Comparison of ENCODE assay signal across 27 cellular contexts in genomic region chr16:57570301-57571070, GRCh38. TPM values are rescaled to one million over a fixed set of nuclear protein-coding genes. Genes with fewer than 3 reads are reported as not detected.
DNase-seq lines count a peak whose midpoint lies in the region; ATAC-seq and TF ChIP-seq lines count a peak whose summit lies in the region.
"Had no signal": no experiment of that assay in that cellular context is flagged by ENCODE, and none has a peak within 500 bp of the region (broad histone marks: within the 10 kb centered on the region; RNA-seq: fewer than 3 reads in every experiment).

No MANE protein-coding gene starts in this region.

- no peak overlapping the region for H3K4me2 ChIP-seq in IMR-90 (ENCODE audit: low read depth, low read length)
- no peak overlapping the region for H3K4me2 ChIP-seq in hepatocyte
- H3K4me2 ChIP-seq: A549, GM23338, SK-N-SH had no signal

- no TSS peak for BruUV-seq in IMR-90 (replicated peaks; lab: Mats Ljungman, UMichigan)

- H2BK20ac ChIP-seq in IMR-90 (ENCODE audit: low read depth, low read length): no peak overlapping the region

- H2AK5ac ChIP-seq in IMR-90 (ENCODE audit: low read depth, low read length): no peak overlapping the region

- H2BK5ac ChIP-seq in IMR-90 (ENCODE audit: low read depth, low read length, poor library complexity, severe bottlenecking): no peak overlapping the region

- no peak overlapping the region for H3K4ac ChIP-seq in IMR-90 (ENCODE audit: low read depth, low read length)

- H3K23ac ChIP-seq in IMR-90 (ENCODE audit: low read depth, low read length): no peak overlapping the region

- H4K20me1 ChIP-seq in IMR-90 (ENCODE audit: insufficient read depth, low read length) (no peaks in the 10 kb centered on the region), hepatocyte (ENCODE audit: insufficient read depth, poor library complexity, severe bottlenecking) (no peaks in the 10 kb centered on the region)

- H3K9me2 ChIP-seq in hepatocyte (replicated peaks; ENCODE audit: insufficient read depth): no peaks in the 10 kb centered on the region
- H3K9me2 ChIP-seq: SK-N-SH had no signal

- H3K27ac Mint-ChIP-seq in progenitor cell of endocrine pancreas: peak overlapping the region; percentile 52
- H3K27ac Mint-ChIP-seq: GM23338, H9 had no signal

- no peak for TF ChIP-seq CTCF in IMR-90 (conservative IDR thresholded peaks at IDR 0.05; ENCODE audit: low read depth, low read length)
- no peak for TF ChIP-seq CTCF in progenitor cell of endocrine pancreas (IDR thresholded peaks at IDR 0.05; ENCODE audit: unreplicated experiment)
- TF ChIP-seq CTCF in hepatocyte (IDR thresholded peaks at IDR 0.05; ENCODE audit: poor library complexity): no peak

- no peaks in the 10 kb centered on the region for H3K79me2 ChIP-seq in hepatocyte

- TF ChIP-seq RAD21 in IMR-90 (IDR thresholded peaks at IDR 0.05; ENCODE audit: low read length): no peak

- H2BK15ac ChIP-seq in IMR-90 (ENCODE audit: low read depth, low read length): no peak overlapping the region

- CTCF ChIA-PET in IMR-90 (lab: Yijun Ruan, JAX): no interaction called here

- no peaks in the 10 kb centered on the region for H3K9me1 ChIP-seq in IMR-90 (ENCODE audit: insufficient read depth, low read length)

- H3K27ac ChIP-seq in IMR-90 (ENCODE audit: insufficient read depth, low read length): no peak overlapping the region
- H3K27ac ChIP-seq in hepatocyte: no peak overlapping the region
- H3K27ac ChIP-seq: A549 had no signal

- TF ChIP-seq POLR2A in IMR-90 (IDR thresholded peaks at IDR 0.05; ENCODE audit: low read depth, low read length): no peak

- H3K14ac ChIP-seq in IMR-90 (replicated peaks; ENCODE audit: low read depth, low read length): no peak overlapping the region

- no peak overlapping the region for H4K5ac ChIP-seq in IMR-90 (ENCODE audit: low read depth, low read length)

- POLR2A ChIA-PET in IMR-90 (lab: Charles Lee; ENCODE audit: unreplicated experiment): no interaction called here

- H2AK9ac ChIP-seq in IMR-90 (replicated peaks; ENCODE audit: low read depth, low read length, poor library complexity): peak overlapping the region; percentile 42

- H2BK120ac ChIP-seq in IMR-90 (ENCODE audit: low read depth, low read length): no peak overlapping the region

- dilution Hi-C loops in IMR-90 (cut with HindIII; ENCODE audit: low sequenced_read_pairs, unreplicated experiment): no loop called here

- peaks cover 4% of the 10 kb centered on the region for H3K27me3 Mint-ChIP-seq in progenitor cell of endocrine pancreas

- ATAC-seq in IMR-90 (ENCODE audit: low read depth): no peak
- ATAC-seq in HG03025 (IDR thresholded peaks at IDR 0.05; ENCODE audit: low FRiP score, unreplicated experiment): no peak
- ATAC-seq: A549, GM23338, Panc1 had no signal

- H4K8ac ChIP-seq in IMR-90 (ENCODE audit: low read depth in 2 of 2, low read length in 2 of 2): no peak overlapping the region

- H4K91ac ChIP-seq in IMR-90 (ENCODE audit: insufficient read depth, low read depth, low read length): no peak overlapping the region

- in situ Hi-C loops in IMR-90 (cut with MboI; ENCODE audit: low sequenced_read_pairs): no loop called here

- H3K27me3 ChIP-seq in IMR-90 (ENCODE audit: control insufficient read depth, insufficient read depth, low read length) (peaks cover 24% of the 10 kb centered on the region), hepatocyte (no peaks in the 10 kb centered on the region)

- DNase-seq in AG20443 (ENCODE audit: low spot score) (peak; percentile 5), IMR-90 (no peak), mesenteric fat pad (ENCODE audit: low spot score) (peak; percentile 77), progenitor cell of endocrine pancreas (ENCODE audit: low spot score, unreplicated experiment) (no peak), RKO (ENCODE audit: low spot score) (no peak), hepatocyte (ENCODE audit: low spot score) (no peak)
- DNase-seq: C1 segment of cervical spinal cord; CD4-positive, alpha-beta memory T cell; COR-L47; DMS53; H9; NCI-H1048; NCI-H1417; NCI-H1694 treated with DMSO at 0.1 percent for 48 hours; NCI-H2081; NCI-H2227 treated with DMSO at 0.1 percent for 48 hours; NCI-H69; SIG-M5; SK-N-SH had no signal

- no peak overlapping the region for H3K4me3 Mint-ChIP-seq in progenitor cell of endocrine pancreas (ENCODE audit: low read depth)
- H3K4me3 Mint-ChIP-seq: CD4-positive, alpha-beta memory T cell; GM23338; H9 had no signal

- no peak overlapping the region for H3K56ac ChIP-seq in IMR-90 (ENCODE audit: extremely low read depth, insufficient read depth, low read length)

- peaks cover 4% of the 10 kb centered on the region for H3K9me3 Mint-ChIP-seq in progenitor cell of endocrine pancreas (ENCODE audit: low read depth)

- intact Hi-C loops in IMR-90 (cut with micrococcal nuclease): no loop called here

- H3K9ac ChIP-seq in IMR-90 (ENCODE audit: low read depth, low read length): no peak overlapping the region
- H3K9ac ChIP-seq: SK-N-SH had no signal

- no peaks in the 10 kb centered on the region for H3K36me3 ChIP-seq in IMR-90 (ENCODE audit: control insufficient read depth, insufficient read depth, low read length)
- H3K36me3 ChIP-seq in hepatocyte (replicated peaks; ENCODE audit: insufficient read depth, low read depth): no peaks in the 10 kb centered on the region

- H3K9me3 ChIP-seq in IMR-90 (ENCODE audit: control insufficient read depth, insufficient read depth, low read length) (no peaks in the 10 kb centered on the region), hepatocyte (ENCODE audit: low read depth) (no peaks in the 10 kb centered on the region)
- H3K9me3 ChIP-seq: A549, SK-N-SH had no signal

- H3K4me1 ChIP-seq in IMR-90 (ENCODE audit: control insufficient read depth, insufficient read depth, low read length): no peaks in the 10 kb centered on the region
- no peaks in the 10 kb centered on the region for H3K4me1 ChIP-seq in hepatocyte (ENCODE audit: insufficient read depth)
- H3K4me1 ChIP-seq: A549 had no signal

- H3K4me3 ChIP-seq in IMR-90 (ENCODE audit: insufficient read depth, low read depth, low read length) (no peak overlapping the region), hepatocyte (no peak overlapping the region)
- H3K4me3 ChIP-seq: A549, GM23338 had no signal

- no peak overlapping the region for H3K18ac ChIP-seq in IMR-90 (ENCODE audit: low read depth, low read length)

- WGBS in IMR-90 (ENCODE audit: extremely low coverage in 2 of 2, insufficient read length in 1 of 2), 2 experiments: 73% methylated on average over 9 of the region's 16 CpGs; no CpG with 5 or more reads in 1 of the 2 experiments
- WGBS in hepatocyte (ENCODE audit: low lambda C conversion rate, missing lambda C conversion rate): 92% methylated on average over 16 of the region's 16 CpGs

- H2AFZ ChIP-seq in IMR-90 (replicated peaks; ENCODE audit: low read length, poor library complexity) (no peak overlapping the region), hepatocyte (no peak overlapping the region)
- H2AFZ ChIP-seq: GM23338 had no signal

- H3K36me3 Mint-ChIP-seq in progenitor cell of endocrine pancreas (ENCODE audit: insufficient read depth): peaks cover 10% of the 10 kb centered on the region

- H3K4me1 Mint-ChIP-seq in progenitor cell of endocrine pancreas (ENCODE audit: low read depth): no peaks in the 10 kb centered on the region
- H3K4me1 Mint-ChIP-seq: CD4-positive, alpha-beta memory T cell; GM23338; H9 had no signal

- H3K79me1 ChIP-seq in IMR-90 (ENCODE audit: low read depth in 1 of 2, low read length in 2 of 2): no peaks in the 10 kb centered on the region

TF ChIP-seq in IMR-90, 13 proteins besides CTCF, POLR2A, EP300 and RAD21 (continues in another document):
- TF ChIP-seq CEBPB (IDR thresholded peaks at IDR 0.05; ENCODE audit: low read depth, low read length) (no peak), NFE2L2 (IDR thresholded peaks at IDR 0.05; ENCODE audit: low read depth, low read length) (no peak), MXI1 (IDR thresholded peaks at IDR 0.05; ENCODE audit: borderline replicate concordance, low read depth, low read length) (no peak), CHD1 (IDR thresholded peaks at IDR 0.05; ENCODE audit: low read depth, low read length) (no peak), RCOR1 (IDR thresholded peaks at IDR 0.05; ENCODE audit: insufficient replicate concordance, low read length) (no peak), MAZ (IDR thresholded peaks at IDR 0.05; ENCODE audit: borderline replicate concordance, low read depth, low read length) (no peak), FOS (IDR thresholded peaks at IDR 0.05; ENCODE audit: low read depth, low read length) (no peak), MAFK (IDR thresholded peaks at IDR 0.05; ENCODE audit: low read depth, low read length) (no peak), SMC3 (IDR thresholded peaks at IDR 0.05; ENCODE audit: low read depth, low read length) (no peak)
- TF ChIP-seq, protein P1, sequence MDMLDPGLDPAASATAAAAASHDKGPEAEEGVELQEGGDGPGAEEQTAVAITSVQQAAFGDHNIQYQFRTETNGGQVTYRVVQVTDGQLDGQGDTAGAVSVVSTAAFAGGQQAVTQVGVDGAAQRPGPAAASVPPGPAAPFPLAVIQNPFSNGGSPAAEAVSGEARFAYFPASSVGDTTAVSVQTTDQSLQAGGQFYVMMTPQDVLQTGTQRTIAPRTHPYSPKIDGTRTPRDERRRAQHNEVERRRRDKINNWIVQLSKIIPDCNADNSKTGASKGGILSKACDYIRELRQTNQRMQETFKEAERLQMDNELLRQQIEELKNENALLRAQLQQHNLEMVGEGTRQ (IDR thresholded peaks at IDR 0.05; ENCODE audit: low read depth, low read length): no peak

RNA-seq across cellular contexts. Expression of gene ADGRG5, which starts 28.0 kb away (rescaled TPM):
- not detected in 2 replicates for total RNA-seq in IMR-90 (2012; rRNA removed)
- polyA plus RNA-seq in IMR-90 (2012; rRNA removed): not detected in 2 replicates
- polyA plus RNA-seq in IMR-90 (2012; cell fraction: cytosol; rRNA removed): 0.02 TPM in 1 of 2 replicates, not detected in the other
- polyA plus RNA-seq in IMR-90 (2012; cell fraction: nucleus; rRNA removed; ENCODE audit: low replicate concordance): 0.04 TPM in 1 of 2 replicates, not detected in the other
- 0.10 TPM for total RNA-seq in mesenteric fat pad
- total RNA-seq in progenitor cell of endocrine pancreas: 1.6 and 1.9 TPM in 2 replicates
- total RNA-seq in hepatocyte: 1.1 and 2.2 TPM in 2 replicates
- polyA plus RNA-seq in hepatocyte: 1.9 and 2.9 TPM in 2 replicates
- total RNA-seq: Daoy, G401, NCI-H460 had no signal

RNA-seq across cellular contexts. Expression of gene CCDC102A, which starts 34.1 kb away (rescaled TPM):
- 5.4 and 5.6 TPM in 2 replicates for total RNA-seq in IMR-90 (2012; rRNA removed)
- polyA plus RNA-seq in IMR-90 (2012; rRNA removed): 8.5 and 11.4 TPM in 2 replicates
- 20.6 and 24.3 TPM in 2 replicates for polyA plus RNA-seq in IMR-90 (2012; cell fraction: cytosol; rRNA removed)
- 9.6 and 18.3 TPM in 2 replicates for polyA plus RNA-seq in IMR-90 (2012; cell fraction: nucleus; rRNA removed; ENCODE audit: low replicate concordance)
- total RNA-seq in mesenteric fat pad: 5.0 TPM
- total RNA-seq in progenitor cell of endocrine pancreas: 15.6 and 16.9 TPM in 2 replicates
- 10.5 and 11.4 TPM in 2 replicates for total RNA-seq in hepatocyte
- polyA plus RNA-seq in hepatocyte: 13.1 and 17.2 TPM in 2 replicates

RNA-seq across cellular contexts. Expression of gene ADGRG1, which starts 57.9 kb away (rescaled TPM):
- 0.83 and 0.90 TPM in 2 replicates for total RNA-seq in IMR-90 (2012; rRNA removed)
- polyA plus RNA-seq in IMR-90 (2012; rRNA removed): 7.0 and 8.4 TPM in 2 replicates
- 7.1 and 9.4 TPM in 2 replicates for polyA plus RNA-seq in IMR-90 (2012; cell fraction: cytosol; rRNA removed)
- polyA plus RNA-seq in IMR-90 (2012; cell fraction: nucleus; rRNA removed; ENCODE audit: low replicate concordance): 7.6 and 14.1 TPM in 2 replicates
- 96.3 TPM for total RNA-seq in mesenteric fat pad
- 19.7 and 26.2 TPM in 2 replicates for total RNA-seq in progenitor cell of endocrine pancreas
- total RNA-seq in hepatocyte: 29.6 and 45.9 TPM in 2 replicates
- polyA plus RNA-seq in hepatocyte: 58.0 and 61.1 TPM in 2 replicates
- total RNA-seq: OCI-LY7 had no signal

Comparison
In these comparisons a context has a peak if more than half of its experiments do, and no peak if none do; other contexts are left out.
1. DNase-seq: peak in AG20443 (single experiment) and mesenteric fat pad (single experiment); none in IMR-90 (single experiment), progenitor cell of endocrine pancreas (single experiment), RKO (single experiment) and hepatocyte (single experiment).
2. RNA of gene ADGRG1, which starts 57.9 kb away (total RNA-seq): 96.3 TPM in mesenteric fat pad (single experiment), 29.6 to 45.9 TPM in hepatocyte and 19.7 to 26.2 TPM in progenitor cell of endocrine pancreas; 0.83 to 0.90 TPM in IMR-90; every median in the first group is over 10 times any median in the second.